ENCODE assay signal across 8 cellular contexts in the genomic region with DNA sequence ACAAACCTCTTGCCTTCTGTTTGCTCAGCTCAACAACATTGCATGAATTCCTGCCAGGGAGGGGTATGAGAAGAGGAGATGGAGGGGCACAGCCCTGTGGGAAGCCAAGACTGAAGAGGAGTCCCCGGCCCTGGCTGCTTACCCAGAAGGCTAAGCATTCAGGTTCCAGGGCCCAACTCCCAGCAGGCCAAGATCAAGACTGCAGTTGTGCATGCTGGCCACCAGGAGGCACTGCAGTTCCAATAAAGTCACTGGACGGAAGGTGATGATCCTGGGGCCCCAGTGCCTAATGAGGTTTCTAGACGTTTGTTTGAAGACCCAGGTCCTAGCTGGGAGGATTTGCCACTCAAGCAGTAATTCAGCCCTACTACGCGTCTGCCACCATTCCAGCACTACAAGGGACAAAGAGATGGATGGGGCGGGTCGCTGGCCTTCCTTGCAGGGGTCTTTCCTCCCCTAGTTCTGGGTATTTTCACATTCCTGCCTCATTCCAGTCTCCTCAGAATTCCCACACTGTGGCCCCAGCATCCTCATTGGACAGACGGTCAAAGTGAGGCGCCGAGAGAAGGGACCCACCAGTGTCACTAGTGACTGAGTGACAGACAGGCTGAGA. TPM values are rescaled to one million over a fixed set of nuclear protein-coding genes. Genes with fewer than 3 reads are reported as not detected.
A peak's percentile ranks its signal among the peaks of the same experiment; 100 is the strongest.
DNase-seq lines count a peak whose midpoint lies in the region; FAIRE-seq and TF ChIP-seq lines count a peak whose summit lies in the region.

No MANE protein-coding gene starts in this region.

- no peak overlapping the region for H3K4me3 ChIP-seq in OCI-LY1 (ENCODE audit: low read depth, low read length, poor library complexity, severe bottlenecking)
- H3K4me3 ChIP-seq in fibroblast of the aortic adventitia (ENCODE audit: low read depth, low read length): no peak overlapping the region
- no peak overlapping the region for H3K4me3 ChIP-seq in parathyroid adenoma (ENCODE audit: low read depth, low read length)

- H3K4me2 ChIP-seq in OCI-LY1 (ENCODE audit: low read length) (no peak overlapping the region), parathyroid adenoma (ENCODE audit: low read length) (no peak overlapping the region)

- H3K4me1 ChIP-seq in OCI-LY1 (ENCODE audit: insufficient read depth, low read length, severe bottlenecking): no peaks in the 10 kb centered on the region
- no peaks in the 10 kb centered on the region for H3K4me1 ChIP-seq in parathyroid adenoma

- no peak overlapping the region for H3K9ac ChIP-seq in OCI-LY1 (ENCODE audit: low read length)
- no peak overlapping the region for H3K9ac ChIP-seq in parathyroid adenoma

- H3K36me3 ChIP-seq in OCI-LY1 (ENCODE audit: insufficient read depth, low read length): no peaks in the 10 kb centered on the region
- no peaks in the 10 kb centered on the region for H3K36me3 ChIP-seq in parathyroid adenoma (ENCODE audit: control insufficient read depth, insufficient read depth, low read length)

- no peak overlapping the region for H3K27ac ChIP-seq in OCI-LY1 (ENCODE audit: low read depth, low read length, poor library complexity, severe bottlenecking)
- no peak overlapping the region for H3K27ac ChIP-seq in parathyroid adenoma

- H4K20me1 ChIP-seq in OCI-LY1 (ENCODE audit: insufficient read depth, low read length): no peaks in the 10 kb centered on the region

- no peak overlapping the region for H2AFZ ChIP-seq in OCI-LY1 (ENCODE audit: low read length)
- H2AFZ ChIP-seq in parathyroid adenoma: no peak overlapping the region

- TF ChIP-seq CTCF in OCI-LY1 (IDR thresholded peaks at IDR 0.05; ENCODE audit: low read length) (peak; percentile 94), fibroblast of the aortic adventitia (IDR thresholded peaks at IDR 0.05; ENCODE audit: insufficient read depth, low read length) (peak; percentile 94), parathyroid adenoma (IDR thresholded peaks at IDR 0.05) (peak; percentile 74)

- peak; percentile 91 for FAIRE-seq in G401.6 (lab: Jason Lieb, UNC)

- 0 out of 2 replicates have a peak, but pooled peaks cover 5% of the 10 kb centered on the region for H3K27me3 ChIP-seq in OCI-LY1 (ENCODE audit: insufficient read depth, low read length)
- H3K27me3 ChIP-seq in parathyroid adenoma (ENCODE audit: control insufficient read depth, insufficient read depth, low read length): no peaks in the 10 kb centered on the region

- DNase-seq in HK-2 (ENCODE audit: unreplicated experiment) (peak; percentile 37), fibroblast of the aortic adventitia (ENCODE audit: low read depth) (peak; percentile 58), middle frontal gyrus (ENCODE audit: extremely low spot score, low spot score) (no peak), NCI-H128 (lab: John Stamatoyannopoulos, UW; ENCODE audit: unreplicated experiment) (no peak)
- DNase-seq in activated T-cell treated with anti-CD3 and anti-CD28 coated beads, Interleukin-2, amount 50 U/mL, for 1 hour: peak; percentile 58

- H3K9me3 ChIP-seq in OCI-LY1 (ENCODE audit: low read length) (no peaks in the 10 kb centered on the region), parathyroid adenoma (ENCODE audit: control insufficient read depth, low read length) (no peaks in the 10 kb centered on the region)

- no peaks in the 10 kb centered on the region for H3F3A ChIP-seq in OCI-LY1 (ENCODE audit: insufficient read depth, low read length)

- H3K79me2 ChIP-seq in OCI-LY1 (ENCODE audit: insufficient read depth, low read length) (no peaks in the 10 kb centered on the region), parathyroid adenoma (no peaks in the 10 kb centered on the region)

- no peaks in the 10 kb centered on the region for H3K9me2 ChIP-seq in OCI-LY1 (ENCODE audit: low read depth, low read length)

RNA-seq across cellular contexts. Expression of gene ALX4, which starts 23.6 kb away (rescaled TPM):
- total RNA-seq in fibroblast of the aortic adventitia (ENCODE audit: low replicate concordance): not detected in 2 replicates

Comparison
In these comparisons a context has a peak if more than half of its experiments do, and no peak if none do; other contexts are left out.
1. DNase-seq: peak in HK-2 (single experiment), activated T-cell treated with anti-CD3 and anti-CD28 coated beads, Interleukin-2, amount 50 U/mL, for 1 hour (single experiment) and fibroblast of the aortic adventitia (single experiment); none in middle frontal gyrus (single experiment) and NCI-H128 (single experiment).
2. Peak in every context shown above with its lines, with median percentiles within 50 percentile points of each other: CTCF ChIP-seq.